7 cellular contexts compared by ENCODE assay signal in genomic region chr3:22381564-22381963, GRCh38.
A peak's percentile ranks its signal among the peaks of the same experiment; 100 is the strongest.
DNase-seq lines count a peak whose midpoint lies in the region; ATAC-seq and TF ChIP-seq lines count a peak whose summit lies in the region.
"Not testable (repeated sequence)": the region's sequence is repeated elsewhere in the genome, so short reads cannot be mapped to it uniquely, and the experiment has no call there.

No MANE protein-coding gene starts in this region.

- WGBS in endodermal cell (ENCODE audit: insufficient coverage in 1 of 2, insufficient read length in 1 of 2), 2 experiments, result 69 to 71% methylated on average over 7 to 10 of the region's 10 CpGs

- not testable (repeated sequence) for H3K27me3 ChIP-seq in DND-41 (ENCODE audit: insufficient read depth, low read length, poor library complexity); endodermal cell (ENCODE audit: control insufficient read depth, insufficient read depth, low read length, poor library complexity, severe bottlenecking)

- not testable (repeated sequence) for H4K20me1 ChIP-seq in DND-41 (ENCODE audit: insufficient read depth, low read length)

- not testable (repeated sequence) for TF ChIP-seq CTCF in DND-41 (IDR thresholded peaks at IDR 0.05; ENCODE audit: borderline replicate concordance, extremely low read depth, low read length, poor library complexity, severe bottlenecking); activated CD8-positive, alpha-beta T cell treated with anti-CD3 and anti-CD28 coated beads for 36 hours (IDR thresholded peaks at IDR 0.05); endodermal cell (conservative IDR thresholded peaks at IDR 0.05)

- H3K79me2 ChIP-seq in DND-41 (ENCODE audit: insufficient read depth, low read length), result not testable (repeated sequence)

- H3K4me2 ChIP-seq in DND-41 (ENCODE audit: insufficient read depth, low read length), result not testable (repeated sequence)

- H3K4me1 ChIP-seq in DND-41 (ENCODE audit: insufficient read depth, low read length); endodermal cell (ENCODE audit: control insufficient read depth, insufficient read depth, low read length): not testable (repeated sequence)

- not testable (repeated sequence) for H3K9me3 Mint-ChIP-seq in activated CD8-positive, alpha-beta T cell treated with anti-CD3 and anti-CD28 coated beads for 36 hours; activated naive CD4-positive, alpha-beta T cell treated with anti-CD3 and anti-CD28 coated beads, Interleukin-2, amount 10 ng/mL, durations not matched to agents 7 days and 5 days; endodermal cell
- H3K9me3 Mint-ChIP-seq in naive B cell, result peaks cover 0 to 11% (median 0%) of the 10 kb centered on the region in 7 donors

- H3K9ac ChIP-seq in DND-41 (ENCODE audit: low read depth, low read length); endodermal cell (ENCODE audit: extremely low read depth, low read length, poor library complexity, severe bottlenecking): not testable (repeated sequence)

- H3K4me3 ChIP-seq in DND-41 (ENCODE audit: low read depth in 1 of 2, low read length in 2 of 2); endodermal cell (ENCODE audit: low read length): not testable (repeated sequence)

- not testable (repeated sequence) for H3K27ac ChIP-seq in DND-41 (ENCODE audit: low read length); endodermal cell (ENCODE audit: low read depth, low read length)

- H3K27ac Mint-ChIP-seq in activated CD8-positive, alpha-beta T cell treated with anti-CD3 and anti-CD28 coated beads for 36 hours, result not testable (repeated sequence)
- H3K27ac Mint-ChIP-seq in activated naive CD4-positive, alpha-beta T cell treated with anti-CD3 and anti-CD28 coated beads, Interleukin-2, amount 10 ng/mL, durations not matched to agents 7 days and 5 days, result peak overlapping the region; percentile 83
- H3K27ac Mint-ChIP-seq in endodermal cell (peak overlapping the region; percentile 45), naive B cell (peak overlapping the region in 2 of 6 donors; percentile 23 to 72)

- CTCF ChIA-PET in activated CD8-positive, alpha-beta T cell treated with anti-CD3 and anti-CD28 coated beads for 36 hours (lab: Charles Lee); activated naive CD4-positive, alpha-beta T cell treated with anti-CD3 and anti-CD28 coated beads, Interleukin-2, amount 10 ng/mL, durations not matched to agents 7 days and 5 days (lab: Charles Lee): not testable (repeated sequence)

- intact Hi-C loops in activated CD8-positive, alpha-beta T cell treated with anti-CD3 and anti-CD28 coated beads for 36 hours (cut with micrococcal nuclease), result not testable (repeated sequence)

- not testable (repeated sequence) for H3K27me3 Mint-ChIP-seq in activated CD8-positive, alpha-beta T cell treated with anti-CD3 and anti-CD28 coated beads for 36 hours; activated naive CD4-positive, alpha-beta T cell treated with anti-CD3 and anti-CD28 coated beads, Interleukin-2, amount 10 ng/mL, durations not matched to agents 7 days and 5 days; naive B cell
- H3K27me3 Mint-ChIP-seq in endodermal cell (ENCODE audit: insufficient read depth), result peaks cover 16% of the 10 kb centered on the region

- DNase-seq in DND-41 (peak; percentile 35), T follicular helper cell (ENCODE audit: low read depth) (peak; percentile 2), naive B cell (peak; percentile 5)
- peak; percentile 22 for DNase-seq in activated CD8-positive, alpha-beta T cell treated with anti-CD3 and anti-CD28 coated beads for 36 hours
- DNase-seq in activated naive CD4-positive, alpha-beta T cell treated with anti-CD3 and anti-CD28 coated beads, Interleukin-2, amount 10 ng/mL, durations not matched to agents 7 days and 5 days, result peak; percentile 52
- not testable (repeated sequence) for DNase-seq in endodermal cell
- peak; percentile 7 for DNase-seq in stimulated activated CD4-positive, alpha-beta T cell treated with anti-CD3 and anti-CD28 coated beads, Interleukin-15, amount 100 ng/mL, for 24 hours

- H3K4me1 Mint-ChIP-seq in activated CD8-positive, alpha-beta T cell treated with anti-CD3 and anti-CD28 coated beads for 36 hours (ENCODE audit: low read depth); activated naive CD4-positive, alpha-beta T cell treated with anti-CD3 and anti-CD28 coated beads, Interleukin-2, amount 10 ng/mL, durations not matched to agents 7 days and 5 days; endodermal cell; naive B cell: not testable (repeated sequence)

- not testable (repeated sequence) for H2AFZ ChIP-seq in DND-41 (ENCODE audit: low read depth, low read length)

- not testable (repeated sequence) for H3K36me3 ChIP-seq in DND-41 (ENCODE audit: insufficient read depth, low read length); endodermal cell (ENCODE audit: control insufficient read depth, insufficient read depth, low read length)

- H3K4me3 Mint-ChIP-seq in activated CD8-positive, alpha-beta T cell treated with anti-CD3 and anti-CD28 coated beads for 36 hours, result not testable (repeated sequence)
- H3K4me3 Mint-ChIP-seq in activated naive CD4-positive, alpha-beta T cell treated with anti-CD3 and anti-CD28 coated beads, Interleukin-2, amount 10 ng/mL, durations not matched to agents 7 days and 5 days, result peak overlapping the region; percentile 54
- H3K4me3 Mint-ChIP-seq in endodermal cell, result peak overlapping the region; percentile 32
- peak overlapping the region in 3 of 8 donors; percentile 10 to 76 (median 40) for H3K4me3 Mint-ChIP-seq in naive B cell

- not testable (repeated sequence) for ATAC-seq in DND-41 (ENCODE audit: insufficient read depth, low read depth); activated CD8-positive, alpha-beta T cell treated with anti-CD3 and anti-CD28 coated beads for 36 hours; naive B cell (ENCODE audit: low read depth in 2 of 2)

- H3K9me3 ChIP-seq in DND-41 (ENCODE audit: insufficient read depth, low read length, severe bottlenecking); endodermal cell (ENCODE audit: control insufficient read depth, low read length): not testable (repeated sequence)

- H3K36me3 Mint-ChIP-seq in activated CD8-positive, alpha-beta T cell treated with anti-CD3 and anti-CD28 coated beads for 36 hours (ENCODE audit: low read depth); activated naive CD4-positive, alpha-beta T cell treated with anti-CD3 and anti-CD28 coated beads, Interleukin-2, amount 10 ng/mL, durations not matched to agents 7 days and 5 days; endodermal cell (ENCODE audit: low read depth); naive B cell: not testable (repeated sequence)

- POLR2A ChIA-PET in activated CD8-positive, alpha-beta T cell treated with anti-CD3 and anti-CD28 coated beads for 36 hours (lab: Charles Lee), result not testable (repeated sequence)
